In genomic region chr9:134433909-134434895, GRCh38 we compare ENCODE assay signal across 1 cellular context.
TF ChIP-seq lines count a peak whose summit lies in the region.

No MANE protein-coding gene starts in this region.

TF ChIP-seq in GM12878, 131 proteins besides CTCF, POLR2A, EP300 and RAD21 (continued from another document):
- peak; percentile 98 for TF ChIP-seq DPF2 (IDR thresholded peaks at IDR 0.05)
- no peak for TF ChIP-seq SMAD5 (IDR thresholded peaks at IDR 0.05; ENCODE audit: low read depth)
